Comparison of ENCODE assay signal across 8 cellular contexts in genomic region chr2:54657664-54658083, GRCh38.
DNase-seq lines count a peak whose midpoint lies in the region; ATAC-seq and TF ChIP-seq lines count a peak whose summit lies in the region.

No MANE protein-coding gene starts in this region.

- H3K36me3 Mint-ChIP-seq in activated CD8-positive, alpha-beta memory T cell treated with anti-CD3 and anti-CD28 coated beads, Interleukin-2, amount 10 ng/mL, durations not matched to agents 7 days and 5 days, result peaks cover 75% of the 10 kb centered on the region

- peaks cover 7 to 100% of the 10 kb centered on the region in 2 donors for H3K36me3 ChIP-seq in gastroesophageal sphincter

- H3K9me3 ChIP-seq in gastroesophageal sphincter, result no peaks in the 10 kb centered on the region

- H3K9me3 Mint-ChIP-seq in activated CD8-positive, alpha-beta memory T cell treated with anti-CD3 and anti-CD28 coated beads, Interleukin-2, amount 10 ng/mL, durations not matched to agents 7 days and 5 days (ENCODE audit: low read depth), result no peaks in the 10 kb centered on the region

- no peak overlapping the region for H3K27ac Mint-ChIP-seq in activated CD8-positive, alpha-beta memory T cell treated with anti-CD3 and anti-CD28 coated beads, Interleukin-2, amount 10 ng/mL, durations not matched to agents 7 days and 5 days

- no peak overlapping the region for H3K4me3 Mint-ChIP-seq in activated CD8-positive, alpha-beta memory T cell treated with anti-CD3 and anti-CD28 coated beads, Interleukin-2, amount 10 ng/mL, durations not matched to agents 7 days and 5 days

- H3K4me3 ChIP-seq in AG09309 (ENCODE audit: control insufficient read depth, low read depth, low read length) (no peak overlapping the region), gastroesophageal sphincter (no peak overlapping the region)

- TF ChIP-seq EP300 in gastroesophageal sphincter (IDR thresholded peaks at IDR 0.05), result no peak

- DNase-seq in AG09309 (ENCODE audit: low read depth), result no peak
- DNase-seq in NAMALWA (ENCODE audit: low spot score), result peak; percentile 64
- peak; percentile 52 for DNase-seq in activated CD8-positive, alpha-beta memory T cell treated with anti-CD3 and anti-CD28 coated beads, Interleukin-2, amount 10 ng/mL, durations not matched to agents 7 days and 5 days
- peak; percentile 47 for DNase-seq in renal cortical epithelial cell (ENCODE audit: low read depth)
- DNase-seq in ureter (ENCODE audit: low spot score), result no peak

- H3K4me1 ChIP-seq in gastroesophageal sphincter, result peaks cover 0 to 18% (median 3%) of the 10 kb centered on the region in 3 donors

- TF ChIP-seq POLR2A in gastroesophageal sphincter (IDR thresholded peaks at IDR 0.05), result no peak

- H3K27me3 Mint-ChIP-seq in activated CD8-positive, alpha-beta memory T cell treated with anti-CD3 and anti-CD28 coated beads, Interleukin-2, amount 10 ng/mL, durations not matched to agents 7 days and 5 days, result no peaks in the 10 kb centered on the region

- no peaks in the 10 kb centered on the region for H3K27me3 ChIP-seq in gastroesophageal sphincter

- whole genome bisulfite sequencing in gastroesophageal sphincter (ENCODE audit: low coverage in 1 of 2), 2 donors, result 75 to 76% methylated on average over 2 to 12 of the region's 12 CpGs

- peak overlapping the region in 3 of 4 donors; percentile 7 to 52 (median 52) for H3K27ac ChIP-seq in gastroesophageal sphincter

- peak; percentile 54 for TF ChIP-seq CTCF in AG09309 (IDR thresholded peaks at IDR 0.05; ENCODE audit: control insufficient read depth, insufficient read depth, low read depth, low read length, missing control alignments)
- peak; percentile 72 for TF ChIP-seq CTCF in GM12873 (IDR thresholded peaks at IDR 0.05; ENCODE audit: insufficient read depth, low read depth, low read length, missing control alignments)
- peak; percentile 33 to 61 (median 47) for TF ChIP-seq CTCF in gastroesophageal sphincter (IDR thresholded peaks at IDR 0.05)

- ATAC-seq in activated CD8-positive, alpha-beta memory T cell treated with anti-CD3 and anti-CD28 coated beads, Interleukin-2, amount 10 ng/mL, durations not matched to agents 7 days and 5 days, result no peak
- ATAC-seq in gastroesophageal sphincter (peak; percentile 65), HG03097 (IDR thresholded peaks at IDR 0.05; ENCODE audit: low FRiP score, unreplicated experiment) (no peak)

- CTCF ChIA-PET in activated CD8-positive, alpha-beta memory T cell treated with anti-CD3 and anti-CD28 coated beads, Interleukin-2, amount 10 ng/mL, durations not matched to agents 7 days and 5 days (lab: Charles Lee), result interaction anchor here (1.0 to 4.0 kb wide), 18 partner anchors 8 to 181 kb away, joined by 3 to 31 read pairs (median 6); no protein-coding TSS in a partner anchor

- H3K4me1 Mint-ChIP-seq in activated CD8-positive, alpha-beta memory T cell treated with anti-CD3 and anti-CD28 coated beads, Interleukin-2, amount 10 ng/mL, durations not matched to agents 7 days and 5 days, result peaks cover 22% of the 10 kb centered on the region

Comparison
In these comparisons a context has a peak if more than half of its experiments do, and no peak if none do; other contexts are left out.
1. DNase-seq: peak in NAMALWA (single experiment), activated CD8-positive, alpha-beta memory T cell treated with anti-CD3 and anti-CD28 coated beads, Interleukin-2, amount 10 ng/mL, durations not matched to agents 7 days and 5 days (single experiment) and renal cortical epithelial cell (single experiment); none in AG09309 (single experiment) and ureter (single experiment).
2. Peak in every context shown above with its lines, with median percentiles within 50 percentile points of each other: CTCF ChIP-seq.